10 cellular contexts compared by ENCODE assay signal in genomic region chr6:128478230-128479047, GRCh38. TPM values are rescaled to one million over a fixed set of nuclear protein-coding genes. Genes with fewer than 3 reads are reported as not detected.
DNase-seq lines count a peak whose midpoint lies in the region; ATAC-seq, FAIRE-seq and TF ChIP-seq lines count a peak whose summit lies in the region.
"Had no signal": no experiment of that assay in that cellular context is flagged by ENCODE, and none has a peak within 500 bp of the region (broad histone marks: within the 10 kb centered on the region; RNA-seq: fewer than 3 reads in every experiment).

No MANE protein-coding gene starts in this region.

- H3K9ac ChIP-seq in adipocyte (ENCODE audit: low read length): peak overlapping the region; percentile 10

- no peak for FAIRE-seq in urothelium cell line (lab: Jason Lieb, UNC)

- H3K27me3 ChIP-seq in adipocyte (replicated peaks; ENCODE audit: control insufficient read depth, insufficient read depth, low read length): no peaks in the 10 kb centered on the region
- no peaks in the 10 kb centered on the region for H3K27me3 ChIP-seq in lower lobe of right lung (ENCODE audit: low read depth)
- no peaks in the 10 kb centered on the region for H3K27me3 ChIP-seq in transverse colon

- no peak for DNase-seq in activated naive CD4-positive, alpha-beta T cell treated with anti-CD3 and anti-CD28 coated beads, Interleukin-2, amount 50 U/mL, for 72 hours (ENCODE audit: low spot score in 2 of 2)
- DNase-seq in adipocyte (ENCODE audit: low read depth): no peak
- DNase-seq in lower lobe of right lung: no peak
- peak; percentile 35 for DNase-seq in transverse colon
- DNase-seq in NCI-H510A (lab: John Stamatoyannopoulos, UW): no peak
- no peak for DNase-seq in NCI-H1930 (lab: John Stamatoyannopoulos, UW)
- no peak for DNase-seq in urothelium cell line (ENCODE audit: low spot score)
- DNase-seq: stimulated activated CD4-positive, alpha-beta T cell treated with anti-CD3 and anti-CD28 coated beads, Interleukin-15, amount 100 ng/mL, for 24 hours had no signal

- H3K27ac ChIP-seq in lower lobe of right lung (peak overlapping the region; percentile 43), transverse colon (peak overlapping the region; percentile 60 to 80 (median 70))

- intact Hi-C loops in lower lobe of right lung (cut with DNase I) (no loop called here), transverse colon (cut with DNase I; ENCODE audit: low total_unique reads) (no loop called here)

- TF ChIP-seq POLR2A in transverse colon (IDR thresholded peaks at IDR 0.05): no peak

- peak overlapping the region; percentile 76 for H3K4me3 ChIP-seq in adipocyte (ENCODE audit: low read length)
- peak overlapping the region; percentile 34 for H3K4me3 ChIP-seq in lower lobe of right lung
- H3K4me3 ChIP-seq in transverse colon: peak overlapping the region in 3 of 4 donors; percentile 2 to 39 (median 14)

- in situ Hi-C loops in transverse colon (cut with MboI; ENCODE audit: low pct_ligation_motif_present in 1 of 4, low pct_unique_long_range_greater_than_20kb in 1 of 4, low sequenced_read_pairs in 3 of 4): no loop called here

- H3K4me3 Mint-ChIP-seq in activated naive CD4-positive, alpha-beta T cell treated with anti-CD3 and anti-CD28 coated beads, Interleukin-2, amount 50 U/mL, for 24 hours: peak overlapping the region; percentile 64

- ATAC-seq in activated naive CD4-positive, alpha-beta T cell treated with anti-CD3 and anti-CD28 coated beads, Interleukin-2, amount 50 U/mL, for 72 hours: no peak
- peak; percentile 59 to 69 for ATAC-seq in lower lobe of right lung
- ATAC-seq: activated CD4-positive, CD25-positive, alpha-beta regulatory T cell treated with anti-CD3 and anti-CD28 coated beads, Interleukin-2, amount 50 U/mL, for 24 hours had no signal

- no peaks in the 10 kb centered on the region for H3K9me3 Mint-ChIP-seq in activated naive CD4-positive, alpha-beta T cell treated with anti-CD3 and anti-CD28 coated beads, Interleukin-2, amount 50 U/mL, for 24 hours
- H3K9me3 Mint-ChIP-seq in activated naive CD4-positive, alpha-beta T cell treated with anti-CD3 and anti-CD28 coated beads, Interleukin-2, amount 50 U/mL, for 72 hours: peaks cover 0 to 6% of the 10 kb centered on the region in 2 donors

- no peaks in the 10 kb centered on the region for H3K27me3 Mint-ChIP-seq in activated naive CD4-positive, alpha-beta T cell treated with anti-CD3 and anti-CD28 coated beads, Interleukin-2, amount 50 U/mL, for 24 hours

- no peaks in the 10 kb centered on the region for H3K4me1 ChIP-seq in adipocyte (ENCODE audit: control insufficient read depth, insufficient read depth, low read length)
- peaks cover 20% of the 10 kb centered on the region for H3K4me1 ChIP-seq in lower lobe of right lung
- H3K4me1 ChIP-seq in transverse colon: peaks cover 8 to 41% (median 17%) of the 10 kb centered on the region in 4 donors

- H3K9me3 ChIP-seq in adipocyte (ENCODE audit: control insufficient read depth, low read length) (no peaks in the 10 kb centered on the region), lower lobe of right lung (no peaks in the 10 kb centered on the region), transverse colon (no peaks in the 10 kb centered on the region)

- H3K36me3 ChIP-seq in adipocyte (ENCODE audit: control insufficient read depth, insufficient read depth, low read length, severe bottlenecking) (no peaks in the 10 kb centered on the region), lower lobe of right lung (no peaks in the 10 kb centered on the region), transverse colon (no peaks in the 10 kb centered on the region)

- TF ChIP-seq EP300 in transverse colon (IDR thresholded peaks at IDR 0.05; ENCODE audit: low read depth): no peak

- H3K27ac Mint-ChIP-seq in activated naive CD4-positive, alpha-beta T cell treated with anti-CD3 and anti-CD28 coated beads, Interleukin-2, amount 50 U/mL, for 24 hours: peak overlapping the region; percentile 3
- H3K27ac Mint-ChIP-seq in activated naive CD4-positive, alpha-beta T cell treated with anti-CD3 and anti-CD28 coated beads, Interleukin-2, amount 50 U/mL, for 72 hours: peak overlapping the region in 1 of 2 donors; percentile 66

- H3K4me1 Mint-ChIP-seq in activated naive CD4-positive, alpha-beta T cell treated with anti-CD3 and anti-CD28 coated beads, Interleukin-2, amount 50 U/mL, for 24 hours: peaks cover 11% of the 10 kb centered on the region

- no peaks in the 10 kb centered on the region for H3K36me3 Mint-ChIP-seq in activated naive CD4-positive, alpha-beta T cell treated with anti-CD3 and anti-CD28 coated beads, Interleukin-2, amount 50 U/mL, for 24 hours
- no peaks in the 10 kb centered on the region for H3K36me3 Mint-ChIP-seq in activated naive CD4-positive, alpha-beta T cell treated with anti-CD3 and anti-CD28 coated beads, Interleukin-2, amount 50 U/mL, for 72 hours

- TF ChIP-seq CTCF in lower lobe of right lung (IDR thresholded peaks at IDR 0.05) (no peak), transverse colon (IDR thresholded peaks at IDR 0.05) (no peak)

- 39 to 47% methylated on average over 3 of the region's 3 CpGs for WGBS in transverse colon (ENCODE audit: low coverage in 1 of 2), 2 donors

RNA-seq across cellular contexts. Expression of gene PTPRK, which starts 42.0 kb away (rescaled TPM):
- total RNA-seq in activated naive CD4-positive, alpha-beta T cell treated with anti-CD3 and anti-CD28 coated beads, Interleukin-2, amount 50 U/mL, for 72 hours: 1 to 10 TPM; 3.2 to 5.1 TPM
- total RNA-seq in lower lobe of right lung (62.7 TPM), transverse colon (100 to 1,000 TPM in 2 of 4 donors, 10 to 100 TPM in 2; 88.0 to 187 (median 136) TPM)

Comparison
In these comparisons a context has a peak if more than half of its experiments do, and no peak if none do; other contexts are left out.
1. ATAC-seq: peak in lower lobe of right lung (2 of 2); none in activated naive CD4-positive, alpha-beta T cell treated with anti-CD3 and anti-CD28 coated beads, Interleukin-2, amount 50 U/mL, for 72 hours (0 of 2).
2. H3K4me3 ChIP-seq: peak in every context shown above with its lines; median percentile 76 in adipocyte; 34 in lower lobe of right lung; 14 in transverse colon.
3. RNA of gene PTPRK, which starts 42.0 kb away (total RNA-seq): 88.0 to 187 TPM in transverse colon and 62.7 TPM in lower lobe of right lung (single experiment); 3.2 to 5.1 TPM in activated naive CD4-positive, alpha-beta T cell treated with anti-CD3 and anti-CD28 coated beads, Interleukin-2, amount 50 U/mL, for 72 hours; every median in the first group is over 10 times any median in the second.